ENCODE assay signal across 22 cellular contexts in the genomic region with DNA sequence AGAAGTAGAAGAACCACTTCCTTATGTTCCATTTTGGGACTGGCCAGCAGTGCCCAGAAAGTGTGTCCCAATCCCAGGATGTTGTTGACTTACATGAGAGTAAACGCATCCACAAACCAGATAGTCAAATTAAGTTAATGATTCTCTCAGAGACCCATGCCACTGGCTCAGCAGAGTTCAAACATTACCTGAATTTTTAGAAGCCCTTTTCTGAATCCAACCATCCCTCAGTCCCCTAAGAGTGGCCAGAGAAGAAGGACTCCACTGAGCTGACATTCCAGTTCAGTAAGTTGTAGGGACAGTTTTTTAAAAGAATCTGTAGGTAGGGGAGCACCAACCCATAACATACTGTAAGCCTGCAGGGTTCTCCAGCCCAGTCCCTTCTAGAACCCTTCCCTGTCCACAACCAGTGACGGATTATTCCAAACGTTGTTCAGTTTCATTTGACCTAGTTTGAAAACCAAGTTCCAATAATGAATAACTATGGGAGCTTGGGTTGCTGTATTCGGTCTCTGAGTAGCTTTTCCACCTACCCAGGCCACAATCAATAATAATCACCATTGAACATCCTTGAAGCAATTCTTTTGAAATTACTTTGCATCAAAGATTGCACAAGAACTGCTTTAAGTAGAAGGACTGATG.
DNase-seq lines count a peak whose midpoint lies in the region; ATAC-seq, FAIRE-seq and TF ChIP-seq lines count a peak whose summit lies in the region.
"Had no signal": no experiment of that assay in that cellular context is flagged by ENCODE, and none has a peak within 500 bp of the region (broad histone marks: within the 10 kb centered on the region; RNA-seq: fewer than 3 reads in every experiment).

No MANE protein-coding gene starts in this region.

- no peak for FAIRE-seq in HepG2 (lab: Jason Lieb, UNC)
- FAIRE-seq: A549, D721Med, G401.6, GM12891, GM19239 had no signal

- H3K36me3 ChIP-seq in HepG2 (replicated peaks in 1 of 2; ENCODE audit: control insufficient read depth in 1 of 2, insufficient read depth in 2 of 2, low read length in 2 of 2) (no peaks in the 10 kb centered on the region), right lobe of liver (no peaks in the 10 kb centered on the region), esophagus squamous epithelium (no peaks in the 10 kb centered on the region)
- H3K36me3 ChIP-seq: BLaER1 treated with 17β-estradiol and CSF1 and Interleukin-3, amounts not matched to agents 10 nM and 100 nM had no signal

- no peak overlapping the region for H2AFZ ChIP-seq in HepG2 (ENCODE audit: low read length)

- peaks cover 2 to 5% of the 10 kb centered on the region in 2 donors for H3K9me3 Mint-ChIP-seq in natural killer cell
- peaks cover 6% of the 10 kb centered on the region for H3K9me3 Mint-ChIP-seq in natural killer cell treated with Interleukin-12 subunit alpha and Interleukin-12 subunit beta and Interleukin-15 and Interleukin-18, amount 100 ng/mL, for 72 hours
- H3K9me3 Mint-ChIP-seq: CD4-positive, alpha-beta T cell; CD8-positive, alpha-beta T cell had no signal

- no TSS peak for BruUV-seq in HepG2 (replicated peaks; lab: Mats Ljungman, UMichigan)

- H3K27ac ChIP-seq in HepG2 (ENCODE audit: extremely low read length, insufficient read depth, low read length) (peak overlapping the region; percentile 16), right lobe of liver (peak overlapping the region; percentile 47 to 92 (median 64)), esophagus squamous epithelium (no peak overlapping the region)
- H3K27ac ChIP-seq: 22Rv1; BLaER1 treated with 17β-estradiol and CSF1 and Interleukin-3, amounts not matched to agents 10 nM and 100 nM; C4-2B had no signal

- no peak for ATAC-seq in natural killer cell
- no peak for ATAC-seq in natural killer cell treated with Interleukin-12 subunit alpha and Interleukin-12 subunit beta and Interleukin-15 and Interleukin-18, amount 100 ng/mL, for 72 hours
- no peak for ATAC-seq in HepG2
- peak; percentile 52 to 73 (median 65) for ATAC-seq in right lobe of liver
- ATAC-seq: CD8-positive, alpha-beta T cell had no signal

- peaks cover 33 to 55% of the 10 kb centered on the region in 2 donors for H3K4me1 Mint-ChIP-seq in natural killer cell
- H3K4me1 Mint-ChIP-seq in natural killer cell treated with Interleukin-12 subunit alpha and Interleukin-12 subunit beta and Interleukin-15 and Interleukin-18, amount 100 ng/mL, for 72 hours (ENCODE audit: low read depth in 2 of 2): peaks cover 27 to 33% of the 10 kb centered on the region in 2 donors
- H3K4me1 Mint-ChIP-seq: B cell had no signal

- H3K4me1 ChIP-seq in HepG2 (ENCODE audit: insufficient read depth, low read length) (peaks cover 30% of the 10 kb centered on the region), right lobe of liver (peaks cover 0 to 31% (median 15%) of the 10 kb centered on the region in 4 donors), esophagus squamous epithelium (no peaks in the 10 kb centered on the region)
- H3K4me1 ChIP-seq: Caco-2 had no signal

- H3K27me3 ChIP-seq in HepG2 (ENCODE audit: control insufficient read depth in 1 of 2, insufficient read depth in 2 of 2, low read length in 2 of 2): no peaks in the 10 kb centered on the region
- H3K27me3 ChIP-seq in right lobe of liver: no peaks in the 10 kb centered on the region
- no peaks in the 10 kb centered on the region for H3K27me3 ChIP-seq in esophagus squamous epithelium
- H3K27me3 ChIP-seq: BLaER1 treated with 17β-estradiol and CSF1 and Interleukin-3, amounts not matched to agents 10 nM and 100 nM had no signal

- TF ChIP-seq CTCF in natural killer cell (IDR thresholded peaks at IDR 0.05): no peak
- TF ChIP-seq CTCF in HepG2 (CRISPR knock-in tag; IDR thresholded peaks at IDR 0.05): no peak
- TF ChIP-seq CTCF in right lobe of liver (IDR thresholded peaks at IDR 0.05): no peak
- no peak for TF ChIP-seq CTCF in esophagus squamous epithelium (IDR thresholded peaks at IDR 0.05)

- DNase-seq in natural killer cell (no peak), HepG2 (ENCODE audit: low spot score) (no peak), right lobe of liver (no peak), RKO (ENCODE audit: low spot score) (no peak), esophagus squamous epithelium (lab: John Stamatoyannopoulos, UW) (no peak)
- no peak for DNase-seq in natural killer cell treated with Interleukin-12 subunit alpha and Interleukin-12 subunit beta and Interleukin-15 and Interleukin-18, amount 100 ng/mL, for 72 hours (ENCODE audit: low spot score)
- DNase-seq: AML-193; Caco-2; Calu3; CD4-positive, alpha-beta T cell; CD8-positive, alpha-beta T cell; DMS79 treated with DMSO at 0.1 percent for 48 hours; GF-D8 had no signal

- TF ChIP-seq POLR2A in HepG2 (IDR thresholded peaks at IDR 0.05; ENCODE audit: insufficient read depth in 1 of 2, low read depth in 2 of 2, low read length in 2 of 2) (no peak), right lobe of liver (IDR thresholded peaks at IDR 0.05) (peak; percentile 44), esophagus squamous epithelium (IDR thresholded peaks at IDR 0.05) (no peak)

- intact Hi-C loops in natural killer cell (cut with micrococcal nuclease): no loop called here
- intact Hi-C loops in HepG2 (cut with micrococcal nuclease; ENCODE audit: unreplicated experiment): no loop called here
- intact Hi-C loops in right lobe of liver (cut with DNase I): no loop called here
- intact Hi-C loops in esophagus squamous epithelium (cut with DNase I): no loop called here

- H3K4me3 Mint-ChIP-seq in natural killer cell: no peak overlapping the region
- no peak overlapping the region for H3K4me3 Mint-ChIP-seq in natural killer cell treated with Interleukin-12 subunit alpha and Interleukin-12 subunit beta and Interleukin-15 and Interleukin-18, amount 100 ng/mL, for 72 hours
- H3K4me3 Mint-ChIP-seq: B cell; CD4-positive, alpha-beta T cell; CD8-positive, alpha-beta T cell had no signal

- TF ChIP-seq EP300 in HepG2 (IDR thresholded peaks at IDR 0.05; ENCODE audit: low read depth in 2 of 2, low read length in 2 of 2) (no peak), HepG2 (CRISPR knock-in tag; IDR thresholded peaks at IDR 0.05; ENCODE audit: borderline replicate concordance) (no peak)

- no peaks in the 10 kb centered on the region for H4K20me1 ChIP-seq in HepG2 (ENCODE audit: insufficient read depth, low read length)
- H4K20me1 ChIP-seq: BLaER1 treated with 17β-estradiol and CSF1 and Interleukin-3, amounts not matched to agents 10 nM and 100 nM had no signal

- H3K4me2 ChIP-seq in HepG2 (ENCODE audit: low read depth, low read length): no peak overlapping the region
- H3K4me2 ChIP-seq: A549; BLaER1 treated with 17β-estradiol and CSF1 and Interleukin-3, amounts not matched to agents 10 nM and 100 nM had no signal

- POLR2A ChIA-PET in HepG2 (lab: Yijun Ruan, JAX): no interaction called here

- H3K4me3 ChIP-seq in HepG2 (replicated peaks in 1 of 3; ENCODE audit: insufficient read depth in 1 of 3, low read depth in 2 of 3, low read length in 3 of 3) (no peak overlapping the region), right lobe of liver (peak overlapping the region; percentile 16 to 64 (median 50)), esophagus squamous epithelium (no peak overlapping the region)
- H3K4me3 ChIP-seq: A549; BLaER1 treated with 17β-estradiol and CSF1 and Interleukin-3, amounts not matched to agents 10 nM and 100 nM had no signal

- no peaks in the 10 kb centered on the region for H3K27me3 Mint-ChIP-seq in natural killer cell (ENCODE audit: low read depth in 2 of 2)
- no peaks in the 10 kb centered on the region for H3K27me3 Mint-ChIP-seq in natural killer cell treated with Interleukin-12 subunit alpha and Interleukin-12 subunit beta and Interleukin-15 and Interleukin-18, amount 100 ng/mL, for 72 hours

- H3K9me3 ChIP-seq in HepG2 (ENCODE audit: low read length) (no peaks in the 10 kb centered on the region), right lobe of liver (no peaks in the 10 kb centered on the region), esophagus squamous epithelium (no peaks in the 10 kb centered on the region)
- H3K9me3 ChIP-seq: A549, Caco-2 had no signal

- H3K27ac Mint-ChIP-seq in natural killer cell: peak overlapping the region; percentile 42 to 82
- no peak overlapping the region for H3K27ac Mint-ChIP-seq in natural killer cell treated with Interleukin-12 subunit alpha and Interleukin-12 subunit beta and Interleukin-15 and Interleukin-18, amount 100 ng/mL, for 72 hours
- H3K27ac Mint-ChIP-seq: B cell; CD4-positive, alpha-beta T cell; CD8-positive, alpha-beta T cell had no signal

- CTCF ChIA-PET in HepG2 (lab: Yijun Ruan, JAX; ENCODE audit: low intra/inter-chr PET ratio, low total read pairs): no interaction called here

- 31% methylated on average over 4 of the region's 4 CpGs for WGBS in HepG2 (ENCODE audit: low lambda C conversion rate)
- WGBS in right lobe of liver (ENCODE audit: insufficient coverage, low coverage, low lambda C conversion rate, missing lambda C conversion rate): 40% methylated on average over 4 of the region's 4 CpGs
- whole genome bisulfite sequencing in esophagus squamous epithelium, 2 donors: 82 to 93% methylated on average over 4 of the region's 4 CpGs

- no peaks in the 10 kb centered on the region for H3K79me2 ChIP-seq in HepG2 (ENCODE audit: insufficient read depth, low read length)

- H3K36me3 Mint-ChIP-seq in natural killer cell: peaks cover 8% of the 10 kb centered on the region
- peaks cover 16% of the 10 kb centered on the region for H3K36me3 Mint-ChIP-seq in natural killer cell treated with Interleukin-12 subunit alpha and Interleukin-12 subunit beta and Interleukin-15 and Interleukin-18, amount 100 ng/mL, for 72 hours
- H3K36me3 Mint-ChIP-seq: CD8-positive, alpha-beta T cell had no signal

- no peak for TF ChIP-seq RAD21 in HepG2 (CRISPR knock-in tag; IDR thresholded peaks at IDR 0.05)

- no peak overlapping the region for H3K9ac ChIP-seq in HepG2 (ENCODE audit: insufficient read depth, low read depth, low read length)
- H3K9ac ChIP-seq: BLaER1 treated with 17β-estradiol and CSF1 and Interleukin-3, amounts not matched to agents 10 nM and 100 nM had no signal

- in situ Hi-C loops in HepG2 (cut with HindIII; ENCODE audit: extremely low pct_ligation_motif_present, low pct_unique_long_range_greater_than_20kb): loop anchor here (25.0 kb wide), 1 partner anchor 151 kb away; a partner anchor contains a TSS

TF ChIP-seq in HepG2, 621 proteins besides CTCF, POLR2A, EP300 and RAD21 (continues in another document):
- TF ChIP-seq PHF5A (CRISPR knock-in tag; IDR thresholded peaks at IDR 0.05; ENCODE audit: low read depth, unreplicated experiment) (no peak), CEBPB (IDR thresholded peaks at IDR 0.05; ENCODE audit: borderline replicate concordance, low read depth, low read length) (0 out of 2 replicates have a peak, but pooled peaks have one; percentile 15)

Comparison
In these comparisons a context has a peak if more than half of its experiments do, and no peak if none do; other contexts are left out.
1. ATAC-seq: peak in right lobe of liver (4 of 4); none in natural killer cell (0 of 3), natural killer cell treated with Interleukin-12 subunit alpha and Interleukin-12 subunit beta and Interleukin-15 and Interleukin-18, amount 100 ng/mL, for 72 hours (0 of 2) and HepG2 (single experiment).
2. H3K27ac Mint-ChIP-seq: peak in natural killer cell (2 of 2); none in natural killer cell treated with Interleukin-12 subunit alpha and Interleukin-12 subunit beta and Interleukin-15 and Interleukin-18, amount 100 ng/mL, for 72 hours (0 of 2).
3. H3K4me3 ChIP-seq: peak in right lobe of liver (3 of 3); none in HepG2 (0 of 3) and esophagus squamous epithelium (0 of 4).
4. H3K27ac ChIP-seq: peak in HepG2 (single experiment) and right lobe of liver (3 of 3); none in esophagus squamous epithelium (0 of 4).